8 cellular contexts compared by ENCODE assay signal in the genomic region with DNA sequence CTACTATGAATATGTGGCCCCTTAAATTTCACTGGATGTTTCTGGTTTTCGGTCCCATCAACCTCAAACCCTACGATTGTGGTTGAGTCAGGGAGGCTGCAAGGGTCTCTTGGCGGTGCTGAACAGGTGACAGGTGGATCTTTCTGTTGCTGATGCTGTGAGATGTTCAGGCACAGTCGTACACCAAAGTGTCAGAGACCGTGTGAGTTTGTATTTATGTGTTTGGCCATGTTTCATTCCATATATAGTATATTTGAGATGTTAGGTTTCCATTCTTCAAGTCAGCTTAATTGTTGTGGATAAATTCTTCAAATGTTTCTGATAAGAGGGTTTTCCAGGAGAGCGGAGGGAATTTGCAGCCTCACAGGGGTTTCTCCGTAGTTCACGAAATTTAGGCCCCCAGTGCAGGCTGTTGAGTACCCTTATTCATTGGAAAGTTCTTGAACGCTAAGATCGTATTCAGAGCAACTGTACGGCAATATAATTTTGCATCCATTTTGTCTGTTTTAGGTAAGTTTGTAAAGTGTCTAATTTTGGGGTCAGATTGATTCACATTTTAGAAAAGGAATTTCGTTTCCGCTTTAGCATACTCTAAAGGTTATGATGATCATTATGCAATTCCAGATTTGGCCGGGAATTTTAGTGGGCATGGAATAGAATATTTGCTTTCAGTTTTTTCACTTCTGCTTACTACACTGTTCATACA. TPM values are rescaled to one million over a fixed set of nuclear protein-coding genes. Genes with fewer than 3 reads are reported as not detected.
DNase-seq lines count a peak whose midpoint lies in the region; ATAC-seq and TF ChIP-seq lines count a peak whose summit lies in the region.

No MANE protein-coding gene starts in this region.

- no peak overlapping the region for H2BK120ac ChIP-seq in mesendoderm (ENCODE audit: low read depth, low read length)

- H3K9ac ChIP-seq in OCI-LY1 (ENCODE audit: low read length), result peak overlapping the region; percentile 92
- H3K9ac ChIP-seq in mesendoderm (ENCODE audit: low read length), result peak overlapping the region; percentile 90

- H2BK15ac ChIP-seq in mesendoderm (replicated peaks; ENCODE audit: low read depth), result no peak overlapping the region

- H3K4ac ChIP-seq in mesendoderm (ENCODE audit: low read depth, low read length), result no peak overlapping the region

- no peaks in the 10 kb centered on the region for H3K36me3 ChIP-seq in GM23338 (ENCODE audit: insufficient read depth)
- H3K36me3 ChIP-seq in OCI-LY1 (ENCODE audit: insufficient read depth, low read length), result no peaks in the 10 kb centered on the region
- no peaks in the 10 kb centered on the region for H3K36me3 ChIP-seq in mesendoderm (ENCODE audit: control insufficient read depth, insufficient read depth, low read length)
- H3K36me3 ChIP-seq in urinary bladder (ENCODE audit: insufficient read depth), result no peaks in the 10 kb centered on the region

- no CpG with 5 or more reads among the region's 14 CpGs for WGBS in mesendoderm (ENCODE audit: extremely low coverage, insufficient coverage, low lambda C conversion rate)
- 2% methylated on average over 14 of the region's 14 CpGs for WGBS in urinary bladder

- no peaks in the 10 kb centered on the region for H3K27me3 Mint-ChIP-seq in GM23338 (ENCODE audit: insufficient read depth, low read depth, poor library complexity)

- TF ChIP-seq CTCF in GM23338 (conservative IDR thresholded peaks at IDR 0.05; ENCODE audit: low read depth in 2 of 2), result no peak
- no peak for TF ChIP-seq CTCF in OCI-LY1 (IDR thresholded peaks at IDR 0.05; ENCODE audit: low read length)

- peak overlapping the region; percentile 94 for H3K27ac Mint-ChIP-seq in GM23338

- H3K27ac ChIP-seq in GM23338 (ENCODE audit: low read depth) (peak overlapping the region; percentile 74; the same call in 1 of the 2 replicates), OCI-LY1 (ENCODE audit: low read depth, low read length, poor library complexity, severe bottlenecking) (peak overlapping the region; percentile 32), mesendoderm (ENCODE audit: low read depth, low read length) (peak overlapping the region; percentile 98), urinary bladder (ENCODE audit: low read depth) (no peak overlapping the region)

- H3K27me3 ChIP-seq in GM23338 (ENCODE audit: insufficient read depth), result no peaks in the 10 kb centered on the region
- no peaks in the 10 kb centered on the region for H3K27me3 ChIP-seq in OCI-LY1 (ENCODE audit: insufficient read depth, low read length)
- H3K27me3 ChIP-seq in mesendoderm (ENCODE audit: insufficient read depth, low read length, poor library complexity), result no peaks in the 10 kb centered on the region

- H2AK5ac ChIP-seq in mesendoderm (ENCODE audit: low read length), result no peak overlapping the region

- no peak overlapping the region for H4K8ac ChIP-seq in mesendoderm (ENCODE audit: low read depth, low read length)

- peaks cover under 1% of the 10 kb centered on the region; the same call in 1 of the 2 replicates for H3K9me2 ChIP-seq in GM23338 (ENCODE audit: insufficient read depth)
- H3K9me2 ChIP-seq in OCI-LY1 (ENCODE audit: low read depth, low read length), result no peaks in the 10 kb centered on the region

- H4K20me1 ChIP-seq in GM23338 (replicated peaks; ENCODE audit: insufficient read depth) (peaks cover 24% of the 10 kb centered on the region; the same call in 1 of the 2 replicates), OCI-LY1 (ENCODE audit: insufficient read depth, low read length) (0 out of 2 replicates have a peak, but pooled peaks cover 3% of the 10 kb centered on the region)

- H3K36me3 Mint-ChIP-seq in GM23338 (ENCODE audit: low read depth), result no peaks in the 10 kb centered on the region

- peaks cover 38% of the 10 kb centered on the region for H3K4me1 Mint-ChIP-seq in GM23338

- H3K56ac ChIP-seq in mesendoderm (ENCODE audit: low read length), result peak overlapping the region; percentile 94

- H3F3A ChIP-seq in GM23338 (replicated peaks; ENCODE audit: low read depth) (no peaks in the 10 kb centered on the region), OCI-LY1 (ENCODE audit: insufficient read depth, low read length) (no peaks in the 10 kb centered on the region)

- H4K5ac ChIP-seq in mesendoderm (ENCODE audit: low read length), result no peak overlapping the region

- H3K79me2 ChIP-seq in GM23338 (replicated peaks; ENCODE audit: insufficient read depth), result peaks cover 54% of the 10 kb centered on the region
- peaks cover 55% of the 10 kb centered on the region for H3K79me2 ChIP-seq in OCI-LY1 (ENCODE audit: insufficient read depth, low read length)
- peaks cover 38% of the 10 kb centered on the region for H3K79me2 ChIP-seq in mesendoderm (ENCODE audit: control insufficient read depth, insufficient read depth, low read length)

- H3K9me3 ChIP-seq in OCI-LY1 (ENCODE audit: low read length), result no peaks in the 10 kb centered on the region

- peak overlapping the region; percentile 81 for H3K4me2 ChIP-seq in GM23338
- peak overlapping the region; percentile 61 for H3K4me2 ChIP-seq in OCI-LY1 (ENCODE audit: low read length)
- peak overlapping the region; percentile 84 for H3K4me2 ChIP-seq in mesendoderm (ENCODE audit: low read length)

- H2AFZ ChIP-seq in GM23338, result no peak overlapping the region
- no peak overlapping the region for H2AFZ ChIP-seq in OCI-LY1 (ENCODE audit: low read length)

- H3K4me1 ChIP-seq in GM23338 (ENCODE audit: insufficient read depth) (peaks cover 51% of the 10 kb centered on the region), OCI-LY1 (ENCODE audit: insufficient read depth, low read length, severe bottlenecking) (peaks cover 53% of the 10 kb centered on the region), mesendoderm (ENCODE audit: control insufficient read depth, low read depth, low read length) (no peaks in the 10 kb centered on the region), urinary bladder (ENCODE audit: insufficient read depth) (no peaks in the 10 kb centered on the region)

- peak; percentile 12 for ATAC-seq in GM23338

- peak; percentile 11 to 20 for DNase-seq in SHP77 (lab: John Stamatoyannopoulos, UW)
- no peak for DNase-seq in SHP77 treated with DMSO at 0.1 percent for 48 hours (lab: John Stamatoyannopoulos, UW)
- peak; percentile 37 for DNase-seq in GM23338 (ENCODE audit: low spot score)
- peak; percentile 51 for DNase-seq in central memory CD4-positive, alpha-beta T cell
- DNase-seq in mesendoderm, result peak; percentile 53
- DNase-seq in ecto neural progenitor cell (ENCODE audit: low spot score), result no peak

- H3K4me3 ChIP-seq in GM23338, result peak overlapping the region; percentile 84
- H3K4me3 ChIP-seq in OCI-LY1 (ENCODE audit: low read depth, low read length, poor library complexity, severe bottlenecking), result peak overlapping the region; percentile 73
- H3K4me3 ChIP-seq in mesendoderm (ENCODE audit: low read length), result peak overlapping the region; percentile 78
- H3K4me3 ChIP-seq in urinary bladder (ENCODE audit: low read depth, low read length), result peak overlapping the region; percentile 98

- H3K9me3 Mint-ChIP-seq in GM23338, result no peaks in the 10 kb centered on the region

- no peak overlapping the region for H3K18ac ChIP-seq in mesendoderm (ENCODE audit: low read length)

- H3K4me3 Mint-ChIP-seq in GM23338, result peak overlapping the region; percentile 93

- H3K79me1 ChIP-seq in mesendoderm (ENCODE audit: low read length), result no peaks in the 10 kb centered on the region

- H3K23ac ChIP-seq in mesendoderm (ENCODE audit: low read length), result no peak overlapping the region

- H2BK5ac ChIP-seq in mesendoderm (ENCODE audit: low read length), result no peak overlapping the region

TF ChIP-seq in GM23338, 12 proteins besides CTCF, POLR2A, EP300 and RAD21 (continues in another document):
- TF ChIP-seq NANOG (IDR thresholded peaks at IDR 0.05; ENCODE audit: borderline replicate concordance), result no peak

RNA-seq across cellular contexts. Expression of a gene that starts 1.2 kb away (rescaled TPM):
- total RNA-seq in GM23338 (2014; rRNA removed; shearing (Covaris generic)), result 59.2 and 65.5 TPM in 2 replicates
- polyA plus RNA-seq in GM23338 (2016; fragmentation: Nextera tagmentation; extraction: Ambion mirVana), result 19.8 and 21.7 TPM in 2 replicates
- polyA plus RNA-seq in mesendoderm (2013, experiment 1 of 2), result 71.0 TPM
- polyA plus RNA-seq in mesendoderm (2013, experiment 2 of 2), result 70.4 TPM
- total RNA-seq in urinary bladder, result 78.3 TPM
- polyA plus RNA-seq in urinary bladder, result 42.2 TPM

Comparison
In these comparisons a context has a peak if more than half of its experiments do, and no peak if none do; other contexts are left out.
1. DNase-seq: peak in SHP77 (2 of 2), GM23338 (single experiment), central memory CD4-positive, alpha-beta T cell (single experiment) and mesendoderm (single experiment); none in SHP77 treated with DMSO at 0.1 percent for 48 hours (single experiment) and ecto neural progenitor cell (single experiment).
2. Peak in every context shown above with its lines, with median percentiles within 50 percentile points of each other: H3K4me2 ChIP-seq and H3K4me3 ChIP-seq.